31 cellular contexts compared by ENCODE assay signal in the genomic region with DNA sequence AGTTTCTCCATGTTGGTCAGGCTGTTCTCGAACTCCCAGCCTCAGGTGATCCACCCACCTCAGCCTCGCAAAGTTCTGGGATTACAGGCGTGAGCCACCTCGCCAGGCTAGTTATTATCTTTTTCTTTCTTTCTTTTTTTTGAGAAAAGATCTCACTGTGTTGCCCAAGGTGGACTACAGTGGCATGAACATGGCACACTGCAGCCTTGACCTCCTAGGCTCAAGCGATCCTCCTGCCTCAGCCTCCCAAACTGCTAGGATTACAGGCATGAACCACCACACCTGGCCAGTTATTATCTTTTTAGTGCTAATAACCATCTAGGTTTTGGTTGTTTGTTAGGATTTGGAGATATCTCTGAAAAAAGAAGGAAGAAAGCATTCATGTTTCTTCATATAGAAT.
"Had no signal": no experiment of that assay in that cellular context is flagged by ENCODE, and none has a peak within 500 bp of the region (broad histone marks: within the 10 kb centered on the region; RNA-seq: fewer than 3 reads in every experiment).

No MANE protein-coding gene starts in this region.

- H3K79me2 ChIP-seq: hepatocyte had no signal

- ATAC-seq: activated T-cell treated with anti-CD3 and anti-CD28 coated beads, Interleukin-2, amount 50 U/mL, for 72 hours; effector memory CD8-positive, alpha-beta T cell; gastroesophageal sphincter; heart right ventricle; T-helper 17 cell had no signal

- DNase-seq: activated CD4-positive, alpha-beta memory T cell treated with anti-CD3 and anti-CD28 coated beads, Interleukin-2, amount 10 ng/mL, durations not matched to agents 7 days and 5 days; activated CD4-positive, alpha-beta T cell treated with anti-CD3 and anti-CD28 coated beads for 1 hour; activated CD4-positive, alpha-beta T cell treated with anti-CD3 and anti-CD28 coated beads for 4 hours; activated CD4-positive, alpha-beta T cell treated with anti-CD3 and anti-CD28 coated beads, Interleukin-2, amount 10 ng/mL, durations not matched to agents 7 days and 5 days; activated CD4-positive, alpha-beta T cell treated with anti-CD3 and anti-CD28 coated beads, Interleukin-2, amount 50 U/mL, for 4 hours; activated CD4-positive, CD25-positive, alpha-beta regulatory T cell; activated CD8-positive, alpha-beta memory T cell treated with anti-CD3 and anti-CD28 coated beads, Interleukin-2, amount 50 U/mL, for 48 hours; activated gamma-delta T cell; activated naive CD4-positive, alpha-beta T cell; activated naive CD4-positive, alpha-beta T cell treated with anti-CD3 and anti-CD28 coated beads, Interleukin-2, amount 50 U/mL, for 16 hours; activated T-cell treated with anti-CD3 and anti-CD28 coated beads for 4 hours; activated T-cell treated with anti-CD3 and anti-CD28 coated beads, Interleukin-2, amount 50 U/mL, for 24 hours; activated T-cell treated with anti-CD3 and anti-CD28 coated beads, Interleukin-2, amount 50 U/mL, for 72 hours; amniotic stem cell; anterior cingulate cortex; brain microvascular endothelial cell; cortex of kidney; dermis blood vessel endothelial cell; effector CD4-positive, alpha-beta T cell; effector memory CD8-positive, alpha-beta T cell; erythroblast; foreskin melanocyte; heart right ventricle; T-helper 17 cell; T1000 had no signal

- H3K27ac ChIP-seq: brain microvascular endothelial cell, esophagus muscularis mucosa, gastroesophageal sphincter, heart right ventricle, hepatocyte had no signal

- H3K36me3 ChIP-seq: brain microvascular endothelial cell, esophagus muscularis mucosa, gastroesophageal sphincter, heart right ventricle had no signal

- H3K4me2 ChIP-seq: hepatocyte had no signal

- H2AFZ ChIP-seq: hepatocyte had no signal

- H3K27me3 ChIP-seq: brain microvascular endothelial cell, esophagus muscularis mucosa, gastroesophageal sphincter, heart right ventricle, hepatocyte had no signal

- H3K9me3 ChIP-seq: esophagus muscularis mucosa, gastroesophageal sphincter, heart right ventricle had no signal

- FAIRE-seq: astrocyte, bronchial epithelial cell, colon had no signal

- H3K4me3 ChIP-seq: esophagus muscularis mucosa, gastroesophageal sphincter, heart right ventricle, hepatocyte had no signal
